Comparison of ENCODE assay signal across 8 cellular contexts in genomic region chr17:49031965-49032928, GRCh38. TPM values are rescaled to one million over a fixed set of nuclear protein-coding genes. Genes with fewer than 3 reads are reported as not detected.
DNase-seq lines count a peak whose midpoint lies in the region; ATAC-seq and TF ChIP-seq lines count a peak whose summit lies in the region.

No MANE protein-coding gene starts in this region.

- H3K4me1 Mint-ChIP-seq in activated naive CD4-positive, alpha-beta T cell treated with anti-CD3 and anti-CD28 coated beads, Interleukin-2, amount 50 U/mL, for 24 hours = peaks cover 6% of the 10 kb centered on the region

- peaks cover 13% of the 10 kb centered on the region for H3K4me1 ChIP-seq in KMS-11 (ENCODE audit: low read depth, poor library complexity, severe bottlenecking)
- no peaks in the 10 kb centered on the region for H3K4me1 ChIP-seq in OCI-LY3 (ENCODE audit: low read length)

- intact Hi-C loops in Right ventricle myocardium superior (cut with DNase I) = loop anchor here (10.0 kb wide), 2 partner anchors 227 to 357 kb away; no protein-coding TSS in a partner anchor

- H3K27me3 Mint-ChIP-seq in activated naive CD4-positive, alpha-beta T cell treated with anti-CD3 and anti-CD28 coated beads, Interleukin-2, amount 50 U/mL, for 24 hours = peaks cover 1% of the 10 kb centered on the region

- no peak overlapping the region for H3K9ac ChIP-seq in KMS-11
- no peak overlapping the region for H3K9ac ChIP-seq in OCI-LY3 (ENCODE audit: low read length)

- H3K27me3 ChIP-seq in KMS-11 (ENCODE audit: insufficient read depth, low read depth) (no peaks in the 10 kb centered on the region), OCI-LY3 (ENCODE audit: low read depth, low read length) (no peaks in the 10 kb centered on the region)

- H3K36me3 ChIP-seq in KMS-11 (ENCODE audit: insufficient read depth) (no peaks in the 10 kb centered on the region), OCI-LY3 (replicated peaks; ENCODE audit: low read depth, low read length) (peaks cover 20% of the 10 kb centered on the region)

- H3K4me2 ChIP-seq in KMS-11 = peak overlapping the region; percentile 32
- H3K4me2 ChIP-seq in OCI-LY3 (ENCODE audit: low read length) = no peak overlapping the region

- no peak overlapping the region for H3K4me3 Mint-ChIP-seq in activated naive CD4-positive, alpha-beta T cell treated with anti-CD3 and anti-CD28 coated beads, Interleukin-2, amount 50 U/mL, for 24 hours

- H3K79me2 ChIP-seq in KMS-11 (ENCODE audit: insufficient read depth, low read depth) (no peaks in the 10 kb centered on the region), OCI-LY3 (ENCODE audit: low read length) (no peaks in the 10 kb centered on the region)

- peak overlapping the region; percentile 23 for H2AFZ ChIP-seq in KMS-11 (ENCODE audit: low read depth)
- H2AFZ ChIP-seq in OCI-LY3 (ENCODE audit: low read depth, low read length) = no peak overlapping the region

- ATAC-seq in Right ventricle myocardium superior (ENCODE audit: poor library complexity) (peak; percentile 81), GM18498 (IDR thresholded peaks at IDR 0.05; ENCODE audit: unreplicated experiment) (no peak), GM19351 (IDR thresholded peaks at IDR 0.05; ENCODE audit: unreplicated experiment) (no peak)

- H3K36me3 Mint-ChIP-seq in activated naive CD4-positive, alpha-beta T cell treated with anti-CD3 and anti-CD28 coated beads, Interleukin-2, amount 50 U/mL, for 24 hours = no peaks in the 10 kb centered on the region

- peak overlapping the region; percentile 62 for H3K27ac Mint-ChIP-seq in activated naive CD4-positive, alpha-beta T cell treated with anti-CD3 and anti-CD28 coated beads, Interleukin-2, amount 50 U/mL, for 24 hours

- TF ChIP-seq CTCF in KMS-11 (conservative IDR thresholded peaks at IDR 0.05; ENCODE audit: low read depth, low read length) = peak; percentile 94
- TF ChIP-seq CTCF in OCI-LY3 (IDR thresholded peaks at IDR 0.05; ENCODE audit: low read depth, low read length) = peak; percentile 83

- no peaks in the 10 kb centered on the region for H3K9me3 ChIP-seq in OCI-LY3 (ENCODE audit: insufficient read depth, low read length)

- H3K27ac ChIP-seq in KMS-11 (no peak overlapping the region), OCI-LY3 (ENCODE audit: low read length) (no peak overlapping the region)

- H4K20me1 ChIP-seq in KMS-11 (ENCODE audit: insufficient read depth) = no peaks in the 10 kb centered on the region
- no peaks in the 10 kb centered on the region for H4K20me1 ChIP-seq in OCI-LY3 (ENCODE audit: insufficient read depth, low read length)

- no peak overlapping the region for H3K4me3 ChIP-seq in KMS-11 (IDR thresholded peaks at IDR 0.05; ENCODE audit: insufficient read depth, low read depth, low read length)
- H3K4me3 ChIP-seq in OCI-LY3 (ENCODE audit: low read length) = no peak overlapping the region

- no peaks in the 10 kb centered on the region for H3K9me3 Mint-ChIP-seq in activated naive CD4-positive, alpha-beta T cell treated with anti-CD3 and anti-CD28 coated beads, Interleukin-2, amount 50 U/mL, for 24 hours

- peak; percentile 85 for DNase-seq in EH (ENCODE audit: low read depth)
- no peak for DNase-seq in Right ventricle myocardium superior
- peak; percentile 87 for DNase-seq in retina

RNA-seq across cellular contexts. Expression of gene IGF2BP1, which starts 35.1 kb away (rescaled TPM):
- total RNA-seq in Right ventricle myocardium superior = not detected
